ENCODE assay signal across 11 cellular contexts in the genomic region with DNA sequence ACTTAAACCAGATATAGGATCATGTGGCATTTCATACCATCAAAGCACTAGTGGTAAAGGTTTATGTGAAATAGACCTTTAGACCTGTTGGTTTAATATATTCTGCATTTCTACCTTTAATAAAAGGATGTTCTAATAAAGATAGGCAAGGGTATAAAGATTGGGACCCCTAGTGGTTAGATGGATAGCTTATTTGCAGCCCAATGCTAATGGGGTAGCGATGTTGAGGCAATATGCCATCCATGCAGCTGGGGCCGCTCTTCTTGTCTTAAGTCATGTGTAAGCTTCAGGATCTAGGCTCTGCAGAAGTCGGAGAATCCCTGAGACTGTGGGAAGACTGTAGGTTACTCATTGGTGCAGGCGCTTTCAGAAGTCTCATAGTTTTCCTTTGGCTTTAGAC.
DNase-seq lines count a peak whose midpoint lies in the region; ATAC-seq and TF ChIP-seq lines count a peak whose summit lies in the region.
"Had no signal": no experiment of that assay in that cellular context is flagged by ENCODE, and none has a peak within 500 bp of the region (broad histone marks: within the 10 kb centered on the region; RNA-seq: fewer than 3 reads in every experiment).

No MANE protein-coding gene starts in this region.

- no peak overlapping the region for H3K4me3 Mint-ChIP-seq in activated T-cell treated with anti-CD3 and anti-CD28 coated beads, Interleukin-2, amount 50 U/mL, for 4 hours
- H3K4me3 Mint-ChIP-seq in activated T-cell treated with anti-CD3 and anti-CD28 coated beads, Interleukin-2, amount 50 U/mL, for 24 hours: no peak overlapping the region
- H3K4me3 Mint-ChIP-seq in activated naive CD4-positive, alpha-beta T cell treated with anti-CD3 and anti-CD28 coated beads, Interleukin-2, amount 10 ng/mL, durations not matched to agents 7 days and 5 days: no peak overlapping the region

- H3K9me3 Mint-ChIP-seq in activated T-cell treated with anti-CD3 and anti-CD28 coated beads, Interleukin-2, amount 50 U/mL, for 4 hours: no peaks in the 10 kb centered on the region
- H3K9me3 Mint-ChIP-seq in activated T-cell treated with anti-CD3 and anti-CD28 coated beads, Interleukin-2, amount 50 U/mL, for 24 hours: no peaks in the 10 kb centered on the region
- no peaks in the 10 kb centered on the region for H3K9me3 Mint-ChIP-seq in activated naive CD4-positive, alpha-beta T cell treated with anti-CD3 and anti-CD28 coated beads, Interleukin-2, amount 10 ng/mL, durations not matched to agents 7 days and 5 days

- H3K27ac Mint-ChIP-seq in activated T-cell treated with anti-CD3 and anti-CD28 coated beads, Interleukin-2, amount 50 U/mL, for 24 hours: no peak overlapping the region
- no peak overlapping the region for H3K27ac Mint-ChIP-seq in activated naive CD4-positive, alpha-beta T cell treated with anti-CD3 and anti-CD28 coated beads, Interleukin-2, amount 10 ng/mL, durations not matched to agents 7 days and 5 days

- intact Hi-C loops in upper lobe of right lung (cut with DNase I): no loop called here

- H3K27me3 Mint-ChIP-seq in activated T-cell treated with anti-CD3 and anti-CD28 coated beads, Interleukin-2, amount 50 U/mL, for 4 hours (ENCODE audit: low read depth): no peaks in the 10 kb centered on the region
- H3K27me3 Mint-ChIP-seq in activated T-cell treated with anti-CD3 and anti-CD28 coated beads, Interleukin-2, amount 50 U/mL, for 24 hours: no peaks in the 10 kb centered on the region
- peaks cover 5% of the 10 kb centered on the region for H3K27me3 Mint-ChIP-seq in activated naive CD4-positive, alpha-beta T cell treated with anti-CD3 and anti-CD28 coated beads, Interleukin-2, amount 10 ng/mL, durations not matched to agents 7 days and 5 days

- H3K4me1 ChIP-seq in upper lobe of right lung: no peaks in the 10 kb centered on the region
- H3K4me1 ChIP-seq: colonic mucosa had no signal

- CTCF ChIA-PET in activated naive CD4-positive, alpha-beta T cell treated with anti-CD3 and anti-CD28 coated beads, Interleukin-2, amount 10 ng/mL, durations not matched to agents 7 days and 5 days (lab: Charles Lee): interaction anchor here (0.7 to 1.8 kb wide), 5 partner anchors 11 to 123 kb away, joined by 3 to 7 read pairs (median 5); no protein-coding TSS in a partner anchor

- ATAC-seq in activated T-cell treated with anti-CD3 and anti-CD28 coated beads, Interleukin-2, amount 50 U/mL, for 4 hours: peak; percentile 43 to 60
- no peak for ATAC-seq in upper lobe of right lung

- no peaks in the 10 kb centered on the region for H3K36me3 Mint-ChIP-seq in activated T-cell treated with anti-CD3 and anti-CD28 coated beads, Interleukin-2, amount 50 U/mL, for 4 hours (ENCODE audit: insufficient read depth)
- no peaks in the 10 kb centered on the region for H3K36me3 Mint-ChIP-seq in activated T-cell treated with anti-CD3 and anti-CD28 coated beads, Interleukin-2, amount 50 U/mL, for 24 hours (ENCODE audit: low read depth)
- H3K36me3 Mint-ChIP-seq in activated naive CD4-positive, alpha-beta T cell treated with anti-CD3 and anti-CD28 coated beads, Interleukin-2, amount 10 ng/mL, durations not matched to agents 7 days and 5 days: no peaks in the 10 kb centered on the region

- DNase-seq in activated T-cell treated with anti-CD3 and anti-CD28 coated beads, Interleukin-2, amount 50 U/mL, for 4 hours: no peak
- DNase-seq in activated T-cell treated with anti-CD3 and anti-CD28 coated beads, Interleukin-2, amount 50 U/mL, for 24 hours: no peak
- DNase-seq in NCI-H82 (lab: John Stamatoyannopoulos, UW) (peak; percentile 65), dermis microvascular lymphatic vessel endothelial cell (ENCODE audit: low read depth in 2 of 2) (peak; percentile 4 to 20), upper lobe of right lung (no peak), cerebellar cortex (ENCODE audit: low spot score) (no peak)
- no peak for DNase-seq in activated naive CD4-positive, alpha-beta T cell treated with anti-CD3 and anti-CD28 coated beads, Interleukin-2, amount 10 ng/mL, durations not matched to agents 7 days and 5 days
- DNase-seq in activated effector memory CD4-positive, alpha-beta T cell treated with Interleukin-2 at 50 U/mL for 16 hours: no peak
- DNase-seq: colonic mucosa, small intestine had no signal

- TF ChIP-seq CTCF in upper lobe of right lung (IDR thresholded peaks at IDR 0.05): peak; percentile 23

- no peaks in the 10 kb centered on the region for H3K36me3 ChIP-seq in upper lobe of right lung
- H3K36me3 ChIP-seq: colonic mucosa had no signal

- H3K27me3 ChIP-seq in upper lobe of right lung: no peaks in the 10 kb centered on the region
- H3K27me3 ChIP-seq: colonic mucosa, hepatocyte had no signal

- H3K27ac ChIP-seq in upper lobe of right lung: no peak overlapping the region
- H3K27ac ChIP-seq: colonic mucosa, hepatocyte had no signal

- H3K4me1 Mint-ChIP-seq in activated T-cell treated with anti-CD3 and anti-CD28 coated beads, Interleukin-2, amount 50 U/mL, for 4 hours (ENCODE audit: low read depth): peaks cover 18% of the 10 kb centered on the region
- H3K4me1 Mint-ChIP-seq in activated T-cell treated with anti-CD3 and anti-CD28 coated beads, Interleukin-2, amount 50 U/mL, for 24 hours (ENCODE audit: low read depth): peaks cover 16% of the 10 kb centered on the region
- peaks cover 14% of the 10 kb centered on the region for H3K4me1 Mint-ChIP-seq in activated naive CD4-positive, alpha-beta T cell treated with anti-CD3 and anti-CD28 coated beads, Interleukin-2, amount 10 ng/mL, durations not matched to agents 7 days and 5 days

- no peaks in the 10 kb centered on the region for H3K9me3 ChIP-seq in upper lobe of right lung
- H3K9me3 ChIP-seq: colonic mucosa had no signal

- no peak overlapping the region for H3K4me3 ChIP-seq in upper lobe of right lung
- H3K4me3 ChIP-seq: colonic mucosa, hepatocyte had no signal

Comparison
In these comparisons a context has a peak if more than half of its experiments do, and no peak if none do; other contexts are left out.
1. DNase-seq: peak in NCI-H82 (single experiment) and dermis microvascular lymphatic vessel endothelial cell (2 of 2); none in activated T-cell treated with anti-CD3 and anti-CD28 coated beads, Interleukin-2, amount 50 U/mL, for 4 hours (single experiment), activated T-cell treated with anti-CD3 and anti-CD28 coated beads, Interleukin-2, amount 50 U/mL, for 24 hours (single experiment), upper lobe of right lung (single experiment), cerebellar cortex (single experiment), activated naive CD4-positive, alpha-beta T cell treated with anti-CD3 and anti-CD28 coated beads, Interleukin-2, amount 10 ng/mL, durations not matched to agents 7 days and 5 days (single experiment) and activated effector memory CD4-positive, alpha-beta T cell treated with Interleukin-2 at 50 U/mL for 16 hours (single experiment).